ENCODE assay signal across 23 cellular contexts in genomic region chr10:58857251-58857650, GRCh38.
A peak's percentile ranks its signal among the peaks of the same experiment; 100 is the strongest.
DNase-seq lines count a peak whose midpoint lies in the region; ATAC-seq, FAIRE-seq and TF ChIP-seq lines count a peak whose summit lies in the region.
"Had no signal": no experiment of that assay in that cellular context is flagged by ENCODE, and none has a peak within 500 bp of the region (broad histone marks: within the 10 kb centered on the region; RNA-seq: fewer than 3 reads in every experiment).

No MANE protein-coding gene starts in this region.

- no peak overlapping the region for H4K91ac ChIP-seq in neuronal stem cell (ENCODE audit: low read depth, low read length, poor library complexity)

- H3K4ac ChIP-seq in neuronal stem cell (ENCODE audit: low read length): no peak overlapping the region

- H3K18ac ChIP-seq in neuronal stem cell (ENCODE audit: low read length): peak overlapping the region; percentile 53

- 46% methylated on average over 2 of the region's 2 CpGs for WGBS in A549 (ENCODE audit: missing lambda C conversion rate)
- no CpG with 5 or more reads among the region's 2 CpGs for WGBS in neuronal stem cell (ENCODE audit: extremely low coverage in 2 of 2, insufficient read length in 2 of 2, insufficient replicate concordance in 1 of 2), 2 donors

- H3K4me2 ChIP-seq in A549: peak overlapping the region; percentile 82
- H3K4me2 ChIP-seq in HCT116 (ENCODE audit: low read length): peak overlapping the region; percentile 63; the same call in 1 of the 2 replicates
- no peak overlapping the region for H3K4me2 ChIP-seq in neuronal stem cell (ENCODE audit: insufficient read depth, low read length, poor library complexity, severe bottlenecking)
- H3K4me2 ChIP-seq: KMS-11 had no signal

- BruUV-seq in HCT116 (replicated peaks; lab: Mats Ljungman, UMichigan): no TSS peak

- no peak overlapping the region for H2BK12ac ChIP-seq in neuronal stem cell (ENCODE audit: low read length)

- no peak overlapping the region for H4K8ac ChIP-seq in neuronal stem cell (ENCODE audit: low read depth, low read length)

- H3K27ac Mint-ChIP-seq in chondrocyte (ENCODE audit: unreplicated experiment): peak overlapping the region; percentile 99
- H3K27ac Mint-ChIP-seq: activated naive CD8-positive, alpha-beta T cell treated with anti-CD3 and anti-CD28 coated beads, Interleukin-2, amount 50 U/mL, for 24 hours; activated T-helper 1 cell treated with anti-CD3 and anti-CD28 coated beads, Interleukin-12 subunit alpha, Interleukin-12 subunit beta, Interleukin-2, Interleukin-4 antibody, amounts not matched to agents 30 ng/mL and 10 ng/mL and 1 ng/mL, durations not matched to agents 14 hours and 24 hours and 36 hours; CD8-positive, alpha-beta memory T cell; effector memory CD8-positive, alpha-beta T cell; stimulated activated naive B cell treated with anti-CD40 and anti-IgM and Interleukin-4, amounts not matched to agents 10 μg/mL and 1 μg/mL and 100 μg/mL, for 72 hours had no signal

- peak in 1 of 2 experiments; percentile 27 for DNase-seq in A549 (ENCODE audit: low read depth in 1 of 2, low spot score in 1 of 2)
- DNase-seq in HCT116 (ENCODE audit: low read depth, low spot score): no peak
- no peak for DNase-seq in chondrocyte (ENCODE audit: low spot score)
- DNase-seq in neuronal stem cell (ENCODE audit: low spot score): no peak
- DNase-seq in NCI-H1436 (lab: John Stamatoyannopoulos, UW): no peak
- DNase-seq in hippocampal formation (lab: John Stamatoyannopoulos, UW): no peak
- no peak for DNase-seq in kidney glomerular epithelial cell (lab: John Stamatoyannopoulos, UW)
- DNase-seq in central memory CD4-positive, alpha-beta T cell: no peak
- DNase-seq: activated CD4-positive, CD25-positive, alpha-beta regulatory T cell; activated CD8-positive, alpha-beta memory T cell treated with anti-CD3 and anti-CD28 coated beads for 24 hours; activated naive CD8-positive, alpha-beta T cell treated with anti-CD3 and anti-CD28 coated beads, Interleukin-2, amount 50 U/mL, for 24 hours; CD8-positive, alpha-beta memory T cell; DND-41; effector memory CD8-positive, alpha-beta T cell; NCI-H1092; NCI-H2107; SK-N-SH; stimulated activated naive B cell treated with anti-CD40 and anti-IgM and Interleukin-4, amounts not matched to agents 10 μg/mL and 1 μg/mL and 100 μg/mL, for 72 hours had no signal

- H4K20me1 ChIP-seq in HCT116 (ENCODE audit: insufficient read depth): no peaks in the 10 kb centered on the region

- POLR2A ChIA-PET in A549 (lab: Yijun Ruan, JAX): interaction anchor here (1.4 kb wide), 1 partner anchor 17 kb away, joined by 3 read pairs; no protein-coding TSS in a partner anchor
- POLR2A ChIA-PET in HCT116 (lab: Charles Lee): no interaction called here

- RAD21 ChIA-PET in HCT116 (lab: Charles Lee; ENCODE audit: low non-redundant PET in 1 of 2, low total read pairs in 2 of 2, uncharacterized antibody in 2 of 2, unreplicated experiment in 2 of 2): no interaction called here

- peaks cover 63% of the 10 kb centered on the region for H3K4me1 Mint-ChIP-seq in chondrocyte (ENCODE audit: low read depth)
- H3K4me1 Mint-ChIP-seq: activated naive CD8-positive, alpha-beta T cell treated with anti-CD3 and anti-CD28 coated beads, Interleukin-2, amount 50 U/mL, for 24 hours; CD8-positive, alpha-beta memory T cell; central memory CD8-positive, alpha-beta T cell; stimulated activated naive B cell treated with anti-CD40 and anti-IgM and Interleukin-4, amounts not matched to agents 10 μg/mL and 1 μg/mL and 100 μg/mL, for 72 hours had no signal

- H3K9me3 Mint-ChIP-seq in chondrocyte (ENCODE audit: low read depth): peaks cover 13% of the 10 kb centered on the region
- H3K9me3 Mint-ChIP-seq: activated naive CD8-positive, alpha-beta T cell treated with anti-CD3 and anti-CD28 coated beads, Interleukin-2, amount 50 U/mL, for 24 hours had no signal

- H2BK5ac ChIP-seq in neuronal stem cell (ENCODE audit: low read length): peak overlapping the region; percentile 77

- no peak for TF ChIP-seq POLR2A in A549 (IDR thresholded peaks at IDR 0.05; ENCODE audit: low read length)
- no peak for TF ChIP-seq POLR2A in HCT116 (IDR thresholded peaks at IDR 0.05; ENCODE audit: borderline replicate concordance, extremely low read depth, insufficient read depth, insufficient read length)

- H3K36me3 ChIP-seq in HCT116 (ENCODE audit: control insufficient read depth in 1 of 2, insufficient read depth in 2 of 2, low read length in 2 of 2) (no peaks in the 10 kb centered on the region), neuronal stem cell (replicated peaks in 1 of 2; ENCODE audit: control insufficient read depth in 2 of 2, insufficient read depth in 2 of 2, low read length in 2 of 2) (no peaks in the 10 kb centered on the region)
- H3K36me3 ChIP-seq: heart left ventricle had no signal

- H3K79me2 ChIP-seq in HCT116 (ENCODE audit: insufficient read depth, low read length): no peaks in the 10 kb centered on the region

- peaks cover 8% of the 10 kb centered on the region for H3K36me3 Mint-ChIP-seq in chondrocyte (ENCODE audit: low read depth)
- H3K36me3 Mint-ChIP-seq: CD8-positive, alpha-beta memory T cell; stimulated activated naive B cell treated with anti-CD40 and anti-IgM and Interleukin-4, amounts not matched to agents 10 μg/mL and 1 μg/mL and 100 μg/mL, for 72 hours had no signal

- no peaks in the 10 kb centered on the region for H3K9me2 ChIP-seq in HCT116 (ENCODE audit: insufficient read depth)
- H3K9me2 ChIP-seq: SK-N-SH had no signal

- intact Hi-C loops in HCT116 (cut with micrococcal nuclease): no loop called here

- ATAC-seq in A549 (peak; percentile 37 to 47), HCT116 (no peak)
- ATAC-seq: activated naive CD8-positive, alpha-beta T cell treated with anti-CD3 and anti-CD28 coated beads, Interleukin-2, amount 50 U/mL, for 24 hours; effector memory CD8-positive, alpha-beta T cell; stimulated activated naive B cell treated with anti-CD40 and anti-IgM and Interleukin-4, amounts not matched to agents 10 μg/mL and 1 μg/mL and 100 μg/mL, for 72 hours had no signal

- CTCF ChIA-PET in A549 (lab: Yijun Ruan, JAX) (interaction anchor here (1.7 kb wide), 1 partner anchor 17 kb away, joined by 3 read pairs; no protein-coding TSS in a partner anchor), HCT116 (lab: Charles Lee) (no interaction called here)

- no peak overlapping the region for H3K23ac ChIP-seq in neuronal stem cell (ENCODE audit: low read depth, low read length, poor library complexity)

- H3K4me3 ChIP-seq in A549: peak overlapping the region; percentile 16; the same call in 2 of the 3 replicates
- no peak overlapping the region for H3K4me3 ChIP-seq in HCT116 (replicated peaks in 1 of 2; ENCODE audit: low read depth in 1 of 2, low read length in 2 of 2)
- no peak overlapping the region for H3K4me3 ChIP-seq in neuronal stem cell (ENCODE audit: low read length in 2 of 2)
- H3K4me3 ChIP-seq: heart left ventricle had no signal

- TF ChIP-seq RAD21 in A549 (conservative IDR thresholded peaks at IDR 0.05 in 1 of 2, IDR thresholded peaks at IDR 0.05 in 1 of 2) (no peak), HCT116 (IDR thresholded peaks at IDR 0.05; ENCODE audit: low read depth) (no peak)

- H2AFZ ChIP-seq in HCT116 (ENCODE audit: low read depth, low read length, poor library complexity, severe bottlenecking): peak overlapping the region; percentile 82
- H2AFZ ChIP-seq in neuronal stem cell (ENCODE audit: low read length): no peak overlapping the region

- H3K79me1 ChIP-seq in neuronal stem cell (ENCODE audit: low read depth, low read length): no peaks in the 10 kb centered on the region

- H3K9me3 ChIP-seq in A549 (peaks cover 19% of the 10 kb centered on the region), HCT116 (ENCODE audit: control insufficient read depth in 1 of 2, insufficient read depth in 1 of 2, low read depth in 1 of 2, low read length in 2 of 2) (no peaks in the 10 kb centered on the region), neuronal stem cell (replicated peaks in 1 of 2; ENCODE audit: control insufficient read depth in 2 of 2, insufficient read depth in 1 of 2, low read depth in 1 of 2, low read length in 2 of 2) (no peaks in the 10 kb centered on the region)
- H3K9me3 ChIP-seq: SK-N-SH had no signal

- H3K9ac ChIP-seq in HCT116 (ENCODE audit: low read length) (no peak overlapping the region), neuronal stem cell (ENCODE audit: low read depth, low read length, poor library complexity) (no peak overlapping the region)
- H3K9ac ChIP-seq: KMS-11, SK-N-SH had no signal

- peak overlapping the region; percentile 50 for H2BK15ac ChIP-seq in neuronal stem cell (ENCODE audit: low read length)

- no peak for TF ChIP-seq CTCF in A549 (IDR thresholded peaks at IDR 0.05)
- no peak for TF ChIP-seq CTCF in HCT116 (IDR thresholded peaks at IDR 0.05 in 2 of 3, conservative IDR thresholded peaks at IDR 0.05 in 1 of 3; ENCODE audit: borderline replicate concordance in 1 of 3, insufficient read depth in 1 of 3, low read depth in 2 of 3, low read length in 2 of 3)
- TF ChIP-seq CTCF in chondrocyte (IDR thresholded peaks at IDR 0.05): no peak

- no peak overlapping the region for H3K14ac ChIP-seq in neuronal stem cell (ENCODE audit: low read length)

- H2BK120ac ChIP-seq in neuronal stem cell (ENCODE audit: low read depth, low read length): no peak overlapping the region

- H3K27me3 Mint-ChIP-seq in chondrocyte (ENCODE audit: low read depth): no peaks in the 10 kb centered on the region
- H3K27me3 Mint-ChIP-seq: CD8-positive, alpha-beta memory T cell; central memory CD8-positive, alpha-beta T cell; stimulated activated naive B cell treated with anti-CD40 and anti-IgM and Interleukin-4, amounts not matched to agents 10 μg/mL and 1 μg/mL and 100 μg/mL, for 72 hours; type B pancreatic cell had no signal

- peak overlapping the region; percentile 42 for H2AK5ac ChIP-seq in neuronal stem cell (ENCODE audit: low read depth, low read length)

- TF ChIP-seq EP300 in A549 (IDR thresholded peaks at IDR 0.05): no peak

- H3K27ac ChIP-seq in A549: peak overlapping the region; percentile 89 to 91
- no peak overlapping the region for H3K27ac ChIP-seq in HCT116 (ENCODE audit: low read depth, low read length)
- no peak overlapping the region for H3K27ac ChIP-seq in neuronal stem cell (replicated peaks; ENCODE audit: low read length)
- H3K27ac ChIP-seq: KMS-11 had no signal

- peak overlapping the region; percentile 47 for H3K4me3 Mint-ChIP-seq in chondrocyte (ENCODE audit: unreplicated experiment)
- H3K4me3 Mint-ChIP-seq: activated naive CD8-positive, alpha-beta T cell treated with anti-CD3 and anti-CD28 coated beads, Interleukin-2, amount 50 U/mL, for 24 hours; activated T-helper 1 cell treated with anti-CD3 and anti-CD28 coated beads, Interleukin-12 subunit alpha, Interleukin-12 subunit beta, Interleukin-2, Interleukin-4 antibody, amounts not matched to agents 30 ng/mL and 10 ng/mL and 1 ng/mL, durations not matched to agents 14 hours and 24 hours and 36 hours; CD8-positive, alpha-beta memory T cell; central memory CD8-positive, alpha-beta T cell; effector memory CD8-positive, alpha-beta T cell; stimulated activated naive B cell treated with anti-CD40 and anti-IgM and Interleukin-4, amounts not matched to agents 10 μg/mL and 1 μg/mL and 100 μg/mL, for 72 hours; type B pancreatic cell had no signal

- peaks cover 26% of the 10 kb centered on the region for H3K4me1 ChIP-seq in A549
- H3K4me1 ChIP-seq in HCT116 (ENCODE audit: control insufficient read depth in 1 of 2, insufficient read depth in 2 of 2, low read length in 2 of 2): peaks cover 7 to 13% of the 10 kb centered on the region in 2 experiments; a peak in 3 of 4 replicates
- H3K4me1 ChIP-seq in neuronal stem cell (ENCODE audit: control insufficient read depth in 2 of 2, insufficient read depth in 1 of 2, low read depth in 1 of 2, low read length in 2 of 2): peaks cover 0 to 5% of the 10 kb centered on the region in 2 donors

- FAIRE-seq in A549 (lab: Jason Lieb, UNC): no peak

- no peaks in the 10 kb centered on the region for H3K27me3 ChIP-seq in HCT116 (ENCODE audit: insufficient read depth, low read length)
- no peaks in the 10 kb centered on the region for H3K27me3 ChIP-seq in neuronal stem cell (ENCODE audit: control insufficient read depth in 3 of 3, insufficient read depth in 3 of 3, low read depth in 1 of 3, low read length in 3 of 3)
- H3K27me3 ChIP-seq: heart left ventricle had no signal

Comparison
In these comparisons a context has a peak if more than half of its experiments do, and no peak if none do; other contexts are left out.
1. H3K27ac ChIP-seq: peak in A549 (2 of 2); none in HCT116 (single experiment) and neuronal stem cell (single experiment).